Comparison of ENCODE assay signal across 8 cellular contexts in genomic region chr2:110115291-110116032, GRCh38. TPM values are rescaled to one million over a fixed set of nuclear protein-coding genes. Genes with fewer than 3 reads are reported as not detected.
DNase-seq lines count a peak whose midpoint lies in the region; ATAC-seq and TF ChIP-seq lines count a peak whose summit lies in the region.

TSS of gene MALL (minus strand) at chr2:110115822. CDS start at chr2:110115792, 30 bp downstream.

- TF ChIP-seq CTCF in fibroblast of mammary gland (conservative IDR thresholded peaks at IDR 0.05; ENCODE audit: control insufficient read depth, insufficient read depth, low read depth, low read length) = no peak
- no peak for TF ChIP-seq CTCF in CD4-positive, alpha-beta T cell (IDR thresholded peaks at IDR 0.05)

- peak within 1 kb of the TSS; percentile 24 for H2BK15ac ChIP-seq in neuronal stem cell (ENCODE audit: low read length)

- H3K36me3 ChIP-seq in neuronal stem cell (replicated peaks in 1 of 2; ENCODE audit: control insufficient read depth in 2 of 2, insufficient read depth in 2 of 2, low read length in 2 of 2) = no peaks in the 10 kb centered on the region

- H3K14ac ChIP-seq in neuronal stem cell (ENCODE audit: low read length) = peak within 1 kb of the TSS; percentile 59

- no peak within 1 kb of the TSS for H3K27ac Mint-ChIP-seq in CD4-positive, alpha-beta T cell

- H4K91ac ChIP-seq in neuronal stem cell (ENCODE audit: low read depth, low read length, poor library complexity) = no peak within 1 kb of the TSS

- H3K23ac ChIP-seq in neuronal stem cell (ENCODE audit: low read depth, low read length, poor library complexity) = peak within 1 kb of the TSS; percentile 53

- no peak within 1 kb of the TSS for H2BK5ac ChIP-seq in neuronal stem cell (ENCODE audit: low read length)

- H2AFZ ChIP-seq in neuronal stem cell (ENCODE audit: low read length) = peak within 1 kb of the TSS; percentile 76

- DNase-seq in COLO668 (lab: John Stamatoyannopoulos, UW; ENCODE audit: unreplicated experiment) (peak; percentile 70), NCI-H69 (lab: John Stamatoyannopoulos, UW) (peak; percentile 68), fibroblast of mammary gland (ENCODE audit: low read depth) (no peak), neuronal stem cell (ENCODE audit: low spot score) (no peak), inferior parietal cortex (ENCODE audit: extremely low spot score) (no peak)
- DNase-seq in CD4-positive, alpha-beta T cell = no peak
- no peak for DNase-seq in effector CD4-positive, alpha-beta T cell

- H3K79me1 ChIP-seq in neuronal stem cell (ENCODE audit: low read depth, low read length) = no peaks in the 10 kb centered on the region

- peak within 1 kb of the TSS; percentile 69 for H3K18ac ChIP-seq in neuronal stem cell (ENCODE audit: low read length)

- no peaks in the 10 kb centered on the region for H3K4me1 Mint-ChIP-seq in CD4-positive, alpha-beta T cell (ENCODE audit: low read depth)

- no peak within 1 kb of the TSS for H2BK120ac ChIP-seq in neuronal stem cell (ENCODE audit: low read depth, low read length)

- peak within 1 kb of the TSS; percentile 51 for H3K9ac ChIP-seq in neuronal stem cell (ENCODE audit: low read depth, low read length, poor library complexity)

- peaks cover 86% of the 10 kb centered on the region for H3K27me3 Mint-ChIP-seq in CD4-positive, alpha-beta T cell

- no peaks in the 10 kb centered on the region for H3K9me3 ChIP-seq in neuronal stem cell (replicated peaks in 1 of 2; ENCODE audit: control insufficient read depth in 2 of 2, insufficient read depth in 1 of 2, low read depth in 1 of 2, low read length in 2 of 2)
- H3K9me3 ChIP-seq in CD4-positive, alpha-beta T cell (ENCODE audit: control insufficient read depth, low read length) = no peaks in the 10 kb centered on the region

- no peaks in the 10 kb centered on the region for H3K36me3 Mint-ChIP-seq in CD4-positive, alpha-beta T cell (ENCODE audit: low read depth)

- no peak within 1 kb of the TSS for H2BK12ac ChIP-seq in neuronal stem cell (ENCODE audit: low read length)

- H3K4me1 ChIP-seq in neuronal stem cell (ENCODE audit: control insufficient read depth in 2 of 2, insufficient read depth in 1 of 2, low read depth in 1 of 2, low read length in 2 of 2) = peaks cover 4 to 8% of the 10 kb centered on the region in 2 donors

- ATAC-seq in CD4-positive, alpha-beta T cell (ENCODE audit: poor library complexity) = no peak
- no peak for ATAC-seq in HG03139 (IDR thresholded peaks at IDR 0.05; ENCODE audit: unreplicated experiment)

- no CpG with 5 or more reads among the region's 62 CpGs for WGBS in neuronal stem cell (ENCODE audit: extremely low coverage in 2 of 2, insufficient read length in 2 of 2, insufficient replicate concordance in 1 of 2), 2 donors

- intact Hi-C loops in CD4-positive, alpha-beta T cell (cut with DNase I, micrococcal nuclease) = no loop called here

- H2AK5ac ChIP-seq in neuronal stem cell (ENCODE audit: low read depth, low read length) = no peak within 1 kb of the TSS

- peaks cover 3 to 64% (median 24%) of the 10 kb centered on the region in 3 experiments for H3K27me3 ChIP-seq in neuronal stem cell (ENCODE audit: control insufficient read depth in 3 of 3, insufficient read depth in 3 of 3, low read depth in 1 of 3, low read length in 3 of 3)
- H3K27me3 ChIP-seq in CD4-positive, alpha-beta T cell (ENCODE audit: control insufficient read depth, insufficient read depth, low read length) = peaks cover 39% of the 10 kb centered on the region

- H3K4me3 ChIP-seq in fibroblast of mammary gland (ENCODE audit: control insufficient read depth, low read depth, low read length) (peak within 1 kb of the TSS; percentile 44), neuronal stem cell (ENCODE audit: low read length in 2 of 2) (peak within 1 kb of the TSS in 1 of 2 donors; percentile 62)

- peak within 1 kb of the TSS; percentile 59 for H3K4me2 ChIP-seq in neuronal stem cell (ENCODE audit: insufficient read depth, low read length, poor library complexity, severe bottlenecking)

- H4K8ac ChIP-seq in neuronal stem cell (ENCODE audit: low read depth, low read length) = no peak within 1 kb of the TSS

- CTCF ChIA-PET in CD4-positive, alpha-beta T cell (lab: Charles Lee) = no interaction called here

- no peaks in the 10 kb centered on the region for H3K9me3 Mint-ChIP-seq in CD4-positive, alpha-beta T cell

- no peak within 1 kb of the TSS for H3K4me3 Mint-ChIP-seq in CD4-positive, alpha-beta T cell

- H3K4ac ChIP-seq in neuronal stem cell (ENCODE audit: low read length) = no peak within 1 kb of the TSS

- POLR2A ChIA-PET in CD4-positive, alpha-beta T cell (lab: Charles Lee) = no interaction called here

- H3K27ac ChIP-seq in neuronal stem cell (replicated peaks; ENCODE audit: low read length) = no peak within 1 kb of the TSS
- H3K27ac ChIP-seq in CD4-positive, alpha-beta T cell (ENCODE audit: low read depth, low read length) = no peak within 1 kb of the TSS

RNA-seq across cellular contexts. Expression of gene MALL, which starts in this region (rescaled TPM):
- 2.7 TPM for polyA plus RNA-seq in neuronal stem cell (2013, experiment 1 of 2)
- 3.0 TPM for polyA plus RNA-seq in neuronal stem cell (2013, experiment 2 of 2)
- not detected for total RNA-seq in CD4-positive, alpha-beta T cell

Comparison
In these comparisons a context has a peak if more than half of its experiments do, and no peak if none do; other contexts are left out.
1. DNase-seq: peak in COLO668 (single experiment) and NCI-H69 (single experiment); none in fibroblast of mammary gland (single experiment), neuronal stem cell (single experiment), CD4-positive, alpha-beta T cell (0 of 10), inferior parietal cortex (single experiment) and effector CD4-positive, alpha-beta T cell (single experiment).